1 cellular context compared by ENCODE assay signal in genomic region chr7:109062798-109063197, GRCh38.
TF ChIP-seq lines count a peak whose summit lies in the region.

No MANE protein-coding gene starts in this region.

TF ChIP-seq in GM23338, 12 proteins besides CTCF, POLR2A, EP300 and RAD21 (continued from another document):
- TF ChIP-seq REST (IDR thresholded peaks at IDR 0.05; ENCODE audit: unreplicated experiment) (no peak), EZH2 (IDR thresholded peaks at IDR 0.05; ENCODE audit: low read depth, unreplicated experiment) (no peak)
- TF ChIP-seq, protein P1, sequence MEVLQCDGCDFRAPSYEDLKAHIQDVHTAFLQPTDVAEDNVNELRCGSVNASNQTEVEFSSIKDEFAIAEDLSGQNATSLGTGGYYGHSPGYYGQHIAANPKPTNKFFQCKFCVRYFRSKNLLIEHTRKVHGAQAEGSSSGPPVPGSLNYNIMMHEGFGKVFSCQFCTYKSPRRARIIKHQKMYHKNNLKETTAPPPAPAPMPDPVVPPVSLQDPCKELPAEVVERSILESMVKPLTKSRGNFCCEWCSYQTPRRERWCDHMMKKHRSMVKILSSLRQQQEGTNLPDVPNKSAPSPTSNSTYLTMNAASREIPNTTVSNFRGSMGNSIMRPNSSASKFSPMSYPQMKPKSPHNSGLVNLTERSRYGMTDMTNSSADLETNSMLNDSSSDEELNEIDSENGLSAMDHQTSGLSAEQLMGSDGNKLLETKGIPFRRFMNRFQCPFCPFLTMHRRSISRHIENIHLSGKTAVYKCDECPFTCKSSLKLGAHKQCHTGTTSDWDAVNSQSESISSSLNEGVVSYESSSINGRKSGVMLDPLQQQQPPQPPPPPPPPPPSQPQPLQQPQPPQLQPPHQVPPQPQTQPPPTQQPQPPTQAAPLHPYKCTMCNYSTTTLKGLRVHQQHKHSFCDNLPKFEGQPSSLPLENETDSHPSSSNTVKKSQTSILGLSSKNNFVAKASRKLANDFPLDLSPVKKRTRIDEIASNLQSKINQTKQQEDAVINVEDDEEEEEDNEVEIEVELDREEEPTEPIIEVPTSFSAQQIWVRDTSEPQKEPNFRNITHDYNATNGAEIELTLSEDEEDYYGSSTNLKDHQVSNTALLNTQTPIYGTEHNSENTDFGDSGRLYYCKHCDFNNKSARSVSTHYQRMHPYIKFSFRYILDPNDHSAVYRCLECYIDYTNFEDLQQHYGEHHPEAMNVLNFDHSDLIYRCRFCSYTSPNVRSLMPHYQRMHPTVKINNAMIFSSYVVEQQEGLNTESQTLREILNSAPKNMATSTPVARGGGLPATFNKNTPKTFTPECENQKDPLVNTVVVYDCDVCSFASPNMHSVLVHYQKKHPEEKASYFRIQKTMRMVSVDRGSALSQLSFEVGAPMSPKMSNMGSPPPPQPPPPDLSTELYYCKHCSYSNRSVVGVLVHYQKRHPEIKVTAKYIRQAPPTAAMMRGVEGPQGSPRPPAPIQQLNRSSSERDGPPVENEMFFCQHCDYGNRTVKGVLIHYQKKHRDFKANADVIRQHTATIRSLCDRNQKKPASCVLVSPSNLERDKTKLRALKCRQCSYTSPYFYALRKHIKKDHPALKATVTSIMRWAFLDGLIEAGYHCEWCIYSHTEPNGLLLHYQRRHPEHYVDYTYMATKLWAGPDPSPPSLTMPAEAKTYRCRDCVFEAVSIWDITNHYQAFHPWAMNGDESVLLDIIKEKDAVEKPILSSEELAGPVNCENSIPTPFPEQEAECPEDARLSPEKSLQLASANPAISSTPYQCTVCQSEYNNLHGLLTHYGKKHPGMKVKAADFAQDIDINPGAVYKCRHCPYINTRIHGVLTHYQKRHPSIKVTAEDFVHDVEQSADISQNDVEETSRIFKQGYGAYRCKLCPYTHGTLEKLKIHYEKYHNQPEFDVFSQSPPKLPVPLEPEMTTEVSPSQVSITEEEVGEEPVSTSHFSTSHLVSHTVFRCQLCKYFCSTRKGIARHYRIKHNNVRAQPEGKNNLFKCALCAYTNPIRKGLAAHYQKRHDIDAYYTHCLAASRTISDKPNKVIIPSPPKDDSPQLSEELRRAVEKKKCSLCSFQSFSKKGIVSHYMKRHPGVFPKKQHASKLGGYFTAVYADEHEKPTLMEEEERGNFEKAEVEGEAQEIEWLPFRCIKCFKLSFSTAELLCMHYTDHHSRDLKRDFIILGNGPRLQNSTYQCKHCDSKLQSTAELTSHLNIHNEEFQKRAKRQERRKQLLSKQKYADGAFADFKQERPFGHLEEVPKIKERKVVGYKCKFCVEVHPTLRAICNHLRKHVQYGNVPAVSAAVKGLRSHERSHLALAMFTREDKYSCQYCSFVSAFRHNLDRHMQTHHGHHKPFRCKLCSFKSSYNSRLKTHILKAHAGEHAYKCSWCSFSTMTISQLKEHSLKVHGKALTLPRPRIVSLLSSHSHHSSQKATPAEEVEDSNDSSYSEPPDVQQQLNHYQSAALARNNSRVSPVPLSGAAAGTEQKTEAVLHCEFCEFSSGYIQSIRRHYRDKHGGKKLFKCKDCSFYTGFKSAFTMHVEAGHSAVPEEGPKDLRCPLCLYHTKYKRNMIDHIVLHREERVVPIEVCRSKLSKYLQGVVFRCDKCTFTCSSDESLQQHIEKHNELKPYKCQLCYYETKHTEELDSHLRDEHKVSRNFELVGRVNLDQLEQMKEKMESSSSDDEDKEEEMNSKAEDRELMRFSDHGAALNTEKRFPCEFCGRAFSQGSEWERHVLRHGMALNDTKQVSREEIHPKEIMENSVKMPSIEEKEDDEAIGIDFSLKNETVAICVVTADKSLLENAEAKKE (CRISPR knock-in tag; IDR thresholded peaks at IDR 0.05) = no peak
